8 cellular contexts compared by ENCODE assay signal in genomic region chr19:680287-681028, GRCh38. TPM values are rescaled to one million over a fixed set of nuclear protein-coding genes. Genes with fewer than 3 reads are reported as not detected.
A peak's percentile ranks its signal among the peaks of the same experiment; 100 is the strongest.
DNase-seq lines count a peak whose midpoint lies in the region; ATAC-seq, FAIRE-seq and TF ChIP-seq lines count a peak whose summit lies in the region.

No MANE protein-coding gene starts in this region.

- H3K36me3 ChIP-seq in HUES48 (ENCODE audit: control insufficient read depth, insufficient read depth, low read length) (no peaks in the 10 kb centered on the region), endothelial cell of umbilical vein (ENCODE audit: control insufficient read depth in 2 of 2, extremely low read depth in 1 of 2, insufficient read depth in 2 of 2, low read length in 2 of 2) (no peaks in the 10 kb centered on the region)

- CTCF ChIA-PET in endothelial cell of umbilical vein (lab: Charles Lee) = interaction anchor here (1.2 to 2.5 kb wide), 8 partner anchors 11 to 96 kb away, joined by 3 to 12 read pairs (median 6); no protein-coding TSS in a partner anchor

- intact Hi-C loops in endothelial cell of umbilical vein (cut with micrococcal nuclease) = loop anchor here (1.0 kb wide), 3 partner anchors 17 to 48 kb away; partner anchors contain the start of gene RNF126

- peaks cover 12% of the 10 kb centered on the region for H3K79me2 ChIP-seq in endothelial cell of umbilical vein (ENCODE audit: control insufficient read depth, insufficient read depth, low read length)

- dilution Hi-C loops in endothelial cell of umbilical vein (cut with MboI; ENCODE audit: extremely low pct_ligation_motif_present, low sequenced_read_pairs) = no loop called here

- peak overlapping the region; percentile 56 for H3K4me2 ChIP-seq in endothelial cell of umbilical vein (ENCODE audit: insufficient read depth, low read length)

- peak; percentile 75 for ATAC-seq in GM21423 (IDR thresholded peaks at IDR 0.05; ENCODE audit: unreplicated experiment)

- no peak for FAIRE-seq in D721Med (lab: Jason Lieb, UNC)
- FAIRE-seq in endothelial cell of umbilical vein (lab: Jason Lieb, UNC) = peak; percentile 98

- peak overlapping the region; percentile 73 for H2AFZ ChIP-seq in endothelial cell of umbilical vein (ENCODE audit: low read depth, low read length)

- POLR2A ChIA-PET in endothelial cell of umbilical vein (lab: Charles Lee) = interaction anchor here (0.6 kb wide), 1 partner anchor 18 kb away, joined by 3 read pairs; the partner anchor contains the start of gene RNF126

- no peaks in the 10 kb centered on the region for H4K20me1 ChIP-seq in endothelial cell of umbilical vein (replicated peaks; ENCODE audit: control insufficient read depth, extremely low read depth, insufficient read depth, low read length)

- H3K27me3 ChIP-seq in HUES48 (ENCODE audit: control insufficient read depth, insufficient read depth, low read length) (peaks cover 9% of the 10 kb centered on the region), endothelial cell of umbilical vein (ENCODE audit: control insufficient read depth in 2 of 2, insufficient read depth in 2 of 2, low read length in 2 of 2) (no peaks in the 10 kb centered on the region), mononuclear cell (ENCODE audit: insufficient read depth, low read length) (peaks cover 7% of the 10 kb centered on the region)

- H3K27ac ChIP-seq in HUES48 (ENCODE audit: low read depth, low read length) (peak overlapping the region; percentile 90), endothelial cell of umbilical vein (ENCODE audit: insufficient read depth, low read depth, low read length) (peak overlapping the region; percentile 77)

- H3K9ac ChIP-seq in HUES48 (ENCODE audit: low read depth, low read length) = peak overlapping the region; percentile 78
- peak overlapping the region; percentile 79 for H3K9ac ChIP-seq in endothelial cell of umbilical vein (replicated peaks; ENCODE audit: extremely low read depth, insufficient read depth, low read length)

- no peaks in the 10 kb centered on the region for H3K9me3 ChIP-seq in HUES48 (ENCODE audit: control insufficient read depth, insufficient read depth, low read length)
- no peaks in the 10 kb centered on the region for H3K9me3 ChIP-seq in endothelial cell of umbilical vein (replicated peaks; ENCODE audit: control insufficient read depth, insufficient read depth, low read length)
- no peaks in the 10 kb centered on the region for H3K9me3 ChIP-seq in mononuclear cell (ENCODE audit: low read depth, low read length)

- no peaks in the 10 kb centered on the region for H3K9me1 ChIP-seq in endothelial cell of umbilical vein (replicated peaks; ENCODE audit: control insufficient read depth, extremely low read depth, insufficient read depth, low read length)

- H3K4me3 ChIP-seq in HUES48 (ENCODE audit: low read depth, low read length) (peak overlapping the region; percentile 87), endothelial cell of umbilical vein (replicated peaks in 1 of 3; ENCODE audit: insufficient read depth in 1 of 3, low read depth in 1 of 3, low read length in 3 of 3) (peak overlapping the region; percentile 31 to 55 (median 49)), mononuclear cell (ENCODE audit: low read length) (peak overlapping the region; percentile 59)

- peak; percentile 97 for DNase-seq in D721Med (ENCODE audit: insufficient read length, low spot score)
- DNase-seq in NOMO-1 treated with dmso at 0.1 percent for 144 hours (lab: John Stamatoyannopoulos, UW; ENCODE audit: unreplicated experiment) = peak; percentile 96
- peak; percentile 98 for DNase-seq in activated CD8-positive, alpha-beta memory T cell treated with anti-CD3 and anti-CD28 coated beads, Interleukin-2, amount 50 U/mL, for 24 hours (ENCODE audit: extremely low read depth)
- peak; percentile 99 for DNase-seq in endothelial cell of umbilical vein (ENCODE audit: low read depth, low spot score)
- peak; percentile 100 for DNase-seq in stimulated activated CD8-positive, alpha-beta memory T cell treated with anti-CD3 and anti-CD28 coated beads, Interleukin-2, amount 100 ng/mL, for 48 hours (ENCODE audit: low read depth in 2 of 2)

- TF ChIP-seq CTCF in D721Med (IDR thresholded peaks at IDR 0.05; ENCODE audit: insufficient read depth, missing control alignments) (peak; percentile 36), endothelial cell of umbilical vein (IDR thresholded peaks at IDR 0.05; ENCODE audit: extremely low read depth in 1 of 2, insufficient read depth in 1 of 2, low read depth in 1 of 2, low read length in 2 of 2) (peak; percentile 33 to 52)

- TF ChIP-seq POLR2A in endothelial cell of umbilical vein (IDR thresholded peaks at IDR 0.05; ENCODE audit: low read depth, low read length) = no peak

- H3K4me1 ChIP-seq in HUES48 (ENCODE audit: control insufficient read depth, insufficient read depth, low read length) (peaks cover 5% of the 10 kb centered on the region; the same call in 1 of the 2 replicates), endothelial cell of umbilical vein (ENCODE audit: control insufficient read depth, extremely low read depth, insufficient read depth, low read length) (peaks cover 16% of the 10 kb centered on the region), mononuclear cell (ENCODE audit: insufficient read depth, low read length) (peaks cover 20% of the 10 kb centered on the region)

- BruUV-seq in endothelial cell of umbilical vein (replicated peaks; lab: Mats Ljungman, UMichigan) = no TSS peak

TF ChIP-seq in endothelial cell of umbilical vein, 7 proteins besides CTCF, POLR2A, EP300 and RAD21:
- peak; percentile 10 for TF ChIP-seq MAX (IDR thresholded peaks at IDR 0.05; ENCODE audit: insufficient read depth, insufficient read length)
- no peak for TF ChIP-seq MYC (IDR thresholded peaks at IDR 0.05; ENCODE audit: low read depth, low read length)
- no peak for TF ChIP-seq FOS (IDR thresholded peaks at IDR 0.05; ENCODE audit: borderline replicate concordance, insufficient read depth, low read length)
- peak; percentile 88 for TF ChIP-seq POLR2AphosphoS5 (IDR thresholded peaks at IDR 0.05; ENCODE audit: insufficient read depth, low read depth, low read length)

RNA-seq across cellular contexts. Expression of gene FSTL3, which starts 4.3 kb away (rescaled TPM):
- total RNA-seq in endothelial cell of umbilical vein (19.9 and 30.3 TPM in 2 replicates), mononuclear cell (0.73 TPM)
- polyA plus RNA-seq in endothelial cell of umbilical vein = 45.2 and 70.7 TPM in 2 replicates
- polyA plus RNA-seq in endothelial cell of umbilical vein (2011; cell fraction: cytosol; rRNA removed) = 23.1 and 28.2 TPM in 2 replicates
- 43.7 and 57.4 TPM in 2 replicates for polyA plus RNA-seq in endothelial cell of umbilical vein (2011; cell fraction: nucleus; rRNA removed)
- polyA plus RNA-seq in endothelial cell of umbilical vein (2012) = 27.8 and 50.7 TPM in 2 replicates
- 14.0 and 17.2 TPM in 2 replicates for polyA minus RNA-seq in endothelial cell of umbilical vein
- polyA minus RNA-seq in endothelial cell of umbilical vein (2011; cell fraction: cytosol; rRNA and poly(A)+ RNA removed) = 102 TPM
- polyA minus RNA-seq in endothelial cell of umbilical vein (2011; cell fraction: nucleus; rRNA and poly(A)+ RNA removed) = 5.0 and 10.4 TPM in 2 replicates

RNA-seq across cellular contexts. Expression of gene PRSS57, which starts 14.8 kb away (rescaled TPM):
- total RNA-seq in endothelial cell of umbilical vein (not detected in 2 replicates), mononuclear cell (5.4 TPM)
- polyA plus RNA-seq in endothelial cell of umbilical vein = not detected in 2 replicates
- polyA plus RNA-seq in endothelial cell of umbilical vein (2011; cell fraction: cytosol; rRNA removed) = not detected in 2 replicates
- polyA plus RNA-seq in endothelial cell of umbilical vein (2011; cell fraction: nucleus; rRNA removed) = not detected in 2 replicates
- polyA plus RNA-seq in endothelial cell of umbilical vein (2012) = not detected in 2 replicates
- polyA minus RNA-seq in endothelial cell of umbilical vein = not detected in 2 replicates
- polyA minus RNA-seq in endothelial cell of umbilical vein (2011; cell fraction: cytosol; rRNA and poly(A)+ RNA removed) = not detected
- not detected in 2 replicates for polyA minus RNA-seq in endothelial cell of umbilical vein (2011; cell fraction: nucleus; rRNA and poly(A)+ RNA removed)

RNA-seq across cellular contexts. Expression of gene RNF126, which starts 17.4 kb away (rescaled TPM):
- total RNA-seq in endothelial cell of umbilical vein (58.4 and 61.3 TPM in 2 replicates), mononuclear cell (80.6 TPM)
- 19.2 and 20.5 TPM in 2 replicates for polyA plus RNA-seq in endothelial cell of umbilical vein
- 18.8 and 27.0 TPM in 2 replicates for polyA plus RNA-seq in endothelial cell of umbilical vein (2011; cell fraction: cytosol; rRNA removed)
- 20.9 and 24.6 TPM in 2 replicates for polyA plus RNA-seq in endothelial cell of umbilical vein (2011; cell fraction: nucleus; rRNA removed)
- 35.7 and 49.8 TPM in 2 replicates for polyA plus RNA-seq in endothelial cell of umbilical vein (2012)
- polyA minus RNA-seq in endothelial cell of umbilical vein = 6.4 and 7.9 TPM in 2 replicates
- 23.1 TPM for polyA minus RNA-seq in endothelial cell of umbilical vein (2011; cell fraction: cytosol; rRNA and poly(A)+ RNA removed)
- 7.1 and 16.3 TPM in 2 replicates for polyA minus RNA-seq in endothelial cell of umbilical vein (2011; cell fraction: nucleus; rRNA and poly(A)+ RNA removed)

RNA-seq across cellular contexts. Expression of gene PALM, which starts 28.3 kb away (rescaled TPM):
- 24.2 and 31.8 TPM in 2 replicates for total RNA-seq in endothelial cell of umbilical vein
- 3.9 and 5.7 TPM in 2 replicates for polyA plus RNA-seq in endothelial cell of umbilical vein
- 1.7 and 3.4 TPM in 2 replicates for polyA plus RNA-seq in endothelial cell of umbilical vein (2011; cell fraction: cytosol; rRNA removed)
- 3.1 and 3.2 TPM in 2 replicates for polyA plus RNA-seq in endothelial cell of umbilical vein (2011; cell fraction: nucleus; rRNA removed)
- polyA plus RNA-seq in endothelial cell of umbilical vein (2012) = 2.2 and 6.7 TPM in 2 replicates
- 2.2 and 2.5 TPM in 2 replicates for polyA minus RNA-seq in endothelial cell of umbilical vein
- polyA minus RNA-seq in endothelial cell of umbilical vein (2011; cell fraction: cytosol; rRNA and poly(A)+ RNA removed) = 2.5 TPM
- polyA minus RNA-seq in endothelial cell of umbilical vein (2011; cell fraction: nucleus; rRNA and poly(A)+ RNA removed) = 0.72 and 2.0 TPM in 2 replicates
- not detected for total RNA-seq in mononuclear cell

RNA-seq across cellular contexts. Expression of gene FGF22, which starts 40.8 kb away (rescaled TPM):
- total RNA-seq in endothelial cell of umbilical vein (not detected in 2 replicates), mononuclear cell (0.10 TPM)
- polyA plus RNA-seq in endothelial cell of umbilical vein = 0.06 and 0.07 TPM in 2 replicates
- polyA plus RNA-seq in endothelial cell of umbilical vein (2011; cell fraction: cytosol; rRNA removed) = not detected in 2 replicates
- 0.16 TPM in 1 of 2 replicates, not detected in the other for polyA plus RNA-seq in endothelial cell of umbilical vein (2011; cell fraction: nucleus; rRNA removed)
- not detected in 2 replicates for polyA plus RNA-seq in endothelial cell of umbilical vein (2012)
- not detected in 2 replicates for polyA minus RNA-seq in endothelial cell of umbilical vein
- polyA minus RNA-seq in endothelial cell of umbilical vein (2011; cell fraction: cytosol; rRNA and poly(A)+ RNA removed) = not detected
- not detected in 2 replicates for polyA minus RNA-seq in endothelial cell of umbilical vein (2011; cell fraction: nucleus; rRNA and poly(A)+ RNA removed)

Comparison
In these comparisons a context has a peak if more than half of its experiments do, and no peak if none do; other contexts are left out.
1. Peak in every context shown above with its lines: DNase-seq, ATAC-seq, H3K4me3 ChIP-seq and H3K27ac ChIP-seq.
2. RNA of gene FSTL3, which starts 4.3 kb away (total RNA-seq): 19.9 to 30.3 TPM in endothelial cell of umbilical vein; 0.73 TPM in mononuclear cell (single experiment); every median in the first group is over 10 times any median in the second.